8 cellular contexts compared by ENCODE assay signal in the genomic region with DNA sequence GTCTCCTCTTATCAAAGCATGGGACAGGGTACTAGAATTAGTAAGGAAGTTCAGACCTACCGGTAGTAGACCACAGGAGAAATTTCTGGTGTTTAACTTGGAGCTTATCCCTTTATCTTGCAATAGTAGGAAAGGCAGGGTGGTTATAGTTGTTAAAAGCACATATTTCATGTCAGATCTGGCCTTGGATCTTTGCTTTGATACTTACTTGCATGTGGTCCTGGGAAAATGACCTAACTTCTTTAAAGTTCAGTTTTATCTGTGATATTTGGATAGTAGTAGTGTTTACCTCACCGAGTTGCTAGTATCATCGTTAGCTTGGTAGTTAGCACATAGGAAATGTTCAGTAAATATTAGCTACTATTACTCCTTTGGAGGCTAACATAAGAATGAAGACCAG.
"Had no signal": no experiment of that assay in that cellular context is flagged by ENCODE, and none has a peak within 500 bp of the region (broad histone marks: within the 10 kb centered on the region; RNA-seq: fewer than 3 reads in every experiment).

No MANE protein-coding gene starts in this region.

- H3K27ac ChIP-seq: GM23248 had no signal

- H3K9me3 ChIP-seq: HAP-1 had no signal

- H3K9ac ChIP-seq: GM23248 had no signal

- DNase-seq: GM23248, GOT3, H7, IMR-90, KBM-7 had no signal

- H3K4me3 ChIP-seq: GM23248, HAP-1 had no signal

- FAIRE-seq: HTR-8/SVneo had no signal

- H2AFZ ChIP-seq: GM23248 had no signal

- H3K4me1 ChIP-seq: HAP-1 had no signal

- ATAC-seq: HCT116 had no signal
